ENCODE assay signal across 12 cellular contexts in the genomic region with DNA sequence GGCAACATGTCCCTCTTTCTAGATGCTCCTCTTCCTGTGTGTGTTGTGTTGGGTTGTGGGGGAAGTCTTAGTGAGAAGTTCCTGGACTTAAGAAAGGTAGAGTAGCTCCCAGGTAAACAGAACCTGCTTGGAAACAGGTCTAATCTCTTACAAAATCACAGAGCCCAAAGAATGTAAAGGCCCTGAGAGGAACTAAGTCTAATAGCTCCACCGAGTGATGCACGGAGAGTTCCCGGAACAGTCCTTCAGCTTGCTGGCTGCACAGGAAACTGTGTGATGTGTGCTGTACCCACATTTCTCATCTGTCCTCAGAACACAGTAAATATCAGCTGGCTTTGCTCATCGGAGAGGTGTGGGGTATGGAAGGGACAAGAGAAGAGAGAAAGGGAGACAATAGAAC.
"Had no signal": no experiment of that assay in that cellular context is flagged by ENCODE, and none has a peak within 500 bp of the region (broad histone marks: within the 10 kb centered on the region; RNA-seq: fewer than 3 reads in every experiment).

No MANE protein-coding gene starts in this region.

- H3K9ac ChIP-seq: neural progenitor cell, SK-N-SH had no signal

- H3K4me1 ChIP-seq: right atrium auricular region had no signal

- H2AFZ ChIP-seq: neural progenitor cell had no signal

- DNase-seq: activated CD4-positive, alpha-beta T cell treated with anti-CD3 and anti-CD28 coated beads for 48 hours; activated T-cell treated with anti-CD3 and anti-CD28 coated beads, Interleukin-2, amount 50 U/mL, for 1 hour; amygdala; left ventricle myocardium superior; pancreas; SK-N-SH; tibial artery had no signal

- H3K27ac Mint-ChIP-seq: activated naive CD4-positive, alpha-beta T cell treated with anti-CD3 and anti-CD28 coated beads, Interleukin-2, amount 50 U/mL, for 24 hours; neural progenitor cell had no signal

- H3K9me3 Mint-ChIP-seq: activated naive CD4-positive, alpha-beta T cell treated with anti-CD3 and anti-CD28 coated beads, Interleukin-2, amount 50 U/mL, for 24 hours had no signal

- ATAC-seq: left ventricle myocardium superior had no signal

- H3K4me1 Mint-ChIP-seq: activated naive CD4-positive, alpha-beta T cell treated with anti-CD3 and anti-CD28 coated beads, Interleukin-2, amount 50 U/mL, for 24 hours had no signal

- H3K4me2 ChIP-seq: neural progenitor cell, SK-N-SH had no signal

- H3K9me2 ChIP-seq: SK-N-SH had no signal

- H3K36me3 Mint-ChIP-seq: neural progenitor cell had no signal

- H3K27ac ChIP-seq: foreskin keratinocyte, neural progenitor cell, right atrium auricular region, skin epidermis, tibial artery had no signal

- H3K27me3 ChIP-seq: foreskin keratinocyte, neural progenitor cell, pancreas, right atrium auricular region, tibial artery had no signal

- H3K36me3 ChIP-seq: neural progenitor cell, pancreas, right atrium auricular region, tibial artery had no signal

- H3K4me3 Mint-ChIP-seq: activated naive CD4-positive, alpha-beta T cell treated with anti-CD3 and anti-CD28 coated beads, Interleukin-2, amount 50 U/mL, for 24 hours; neural progenitor cell had no signal

- H3K4me3 ChIP-seq: neural progenitor cell, pancreas, right atrium auricular region, skin epidermis, tibial artery had no signal

- H3K9me3 ChIP-seq: pancreas, right atrium auricular region, SK-N-SH, tibial artery had no signal
